20 cellular contexts compared by ENCODE assay signal in genomic region chrX:135438734-135439043, GRCh38. TPM values are rescaled to one million over a fixed set of nuclear protein-coding genes. Genes with fewer than 3 reads are reported as not detected.
DNase-seq lines count a peak whose midpoint lies in the region; ATAC-seq, FAIRE-seq and TF ChIP-seq lines count a peak whose summit lies in the region.
"Had no signal": no experiment of that assay in that cellular context is flagged by ENCODE, and none has a peak within 500 bp of the region (broad histone marks: within the 10 kb centered on the region; RNA-seq: fewer than 3 reads in every experiment).

No MANE protein-coding gene starts in this region.

- TF ChIP-seq POLR2A in H1 (IDR thresholded peaks at IDR 0.05; ENCODE audit: control extremely low read depth in 1 of 2, low read depth in 2 of 2, low read length in 2 of 2) (no peak), spleen (IDR thresholded peaks at IDR 0.05) (no peak)

- H3K27ac Mint-ChIP-seq in H9 = no peak overlapping the region
- no peak overlapping the region for H3K27ac Mint-ChIP-seq in activated T-helper 17 cell treated with anti-CD3 and anti-CD28 coated beads, Interleukin-2, amount 50 U/mL, for 72 hours
- H3K27ac Mint-ChIP-seq: CD4-positive, alpha-beta T cell; CD8-positive, alpha-beta T cell had no signal

- H2BK120ac ChIP-seq in H9 (ENCODE audit: low read depth, low read length, poor library complexity, severe bottlenecking) (no peak overlapping the region), H1 (replicated peaks; ENCODE audit: low read depth, low read length) (no peak overlapping the region)

- H2BK5ac ChIP-seq in H9 (ENCODE audit: insufficient read length, low read length) (no peak overlapping the region), H1 (ENCODE audit: low read depth, low read length) (no peak overlapping the region)

- H3K14ac ChIP-seq in H9 (ENCODE audit: insufficient read depth, low read length) (no peak overlapping the region), H1 (ENCODE audit: insufficient read length) (no peak overlapping the region)

- H4K5ac ChIP-seq in H9 (ENCODE audit: insufficient read length, low read depth, low read length) = no peak overlapping the region
- no peak overlapping the region for H4K5ac ChIP-seq in H1 (ENCODE audit: insufficient read length, low read depth, low read length)

- peaks cover 0 to 15% (median 7%) of the 10 kb centered on the region in 3 experiments for H3K36me3 Mint-ChIP-seq in H9 (ENCODE audit: insufficient read depth in 1 of 3, low read depth in 3 of 3)
- H3K36me3 Mint-ChIP-seq in activated T-helper 17 cell treated with anti-CD3 and anti-CD28 coated beads, Interleukin-2, amount 50 U/mL, for 72 hours (ENCODE audit: low read depth) = no peaks in the 10 kb centered on the region
- H3K36me3 Mint-ChIP-seq: CD8-positive, alpha-beta T cell had no signal

- H2AFZ ChIP-seq in H9 (ENCODE audit: low read length) = no peak overlapping the region
- H2AFZ ChIP-seq in H1 (ENCODE audit: low read length) = no peak overlapping the region

- no peaks in the 10 kb centered on the region for H4K20me1 ChIP-seq in H9 (ENCODE audit: control insufficient read depth, insufficient read depth, insufficient read length)
- no peaks in the 10 kb centered on the region for H4K20me1 ChIP-seq in H1 (replicated peaks in 1 of 2; ENCODE audit: control insufficient read depth in 1 of 2, insufficient read depth in 2 of 2, low read length in 2 of 2)
- H4K20me1 ChIP-seq: BLaER1 had no signal

- intact Hi-C loops in spleen (cut with DNase I; ENCODE audit: low total_unique reads) = no loop called here

- H3K36me3 ChIP-seq in H1 (ENCODE audit: control insufficient read depth in 2 of 4, insufficient read depth in 4 of 4, low read length in 3 of 4) (no peaks in the 10 kb centered on the region), spleen (no peaks in the 10 kb centered on the region)
- H3K36me3 ChIP-seq: BE2C, BLaER1 had no signal

- H4K8ac ChIP-seq in H9 (replicated peaks; ENCODE audit: insufficient read length, low read depth, low read length) (no peak overlapping the region), H1 (ENCODE audit: extremely low read depth, insufficient read depth, low read length) (peak overlapping the region; percentile 51; the same call in 1 of the 2 replicates)

- H3K79me1 ChIP-seq in H9 (ENCODE audit: insufficient read depth, low read depth, low read length, poor library complexity, severe bottlenecking) (no peaks in the 10 kb centered on the region), H1 (ENCODE audit: low read depth, low read length) (no peaks in the 10 kb centered on the region)

- H2BK20ac ChIP-seq in H9 (ENCODE audit: low read depth, low read length, poor library complexity, severe bottlenecking) (no peak overlapping the region), H1 (ENCODE audit: low read length) (no peak overlapping the region)

- no peak overlapping the region for H3K4me3 ChIP-seq in H1 (ENCODE audit: extremely low read depth in 1 of 4, insufficient read depth in 2 of 4, low read depth in 3 of 4, low read length in 4 of 4)
- no peak overlapping the region for H3K4me3 ChIP-seq in spleen
- H3K4me3 ChIP-seq: BLaER1, GM12878 had no signal

- H2BK15ac ChIP-seq in H9 (ENCODE audit: low read depth, low read length) = no peak overlapping the region
- no peak overlapping the region for H2BK15ac ChIP-seq in H1 (ENCODE audit: low read length)

- no peak overlapping the region for H4K91ac ChIP-seq in H9 (ENCODE audit: insufficient read length, low read depth, low read length)
- H4K91ac ChIP-seq in H1 (replicated peaks; ENCODE audit: insufficient read length, low read length) = no peak overlapping the region

- H3K9me3 Mint-ChIP-seq in H9 = peaks cover 51 to 68% of the 10 kb centered on the region in 2 experiments
- no peaks in the 10 kb centered on the region for H3K9me3 Mint-ChIP-seq in activated T-helper 17 cell treated with anti-CD3 and anti-CD28 coated beads, Interleukin-2, amount 50 U/mL, for 72 hours
- H3K9me3 Mint-ChIP-seq: CD4-positive, alpha-beta T cell; CD8-positive, alpha-beta T cell had no signal

- H3K79me2 ChIP-seq in H9 (ENCODE audit: insufficient read depth, low read length) (no peaks in the 10 kb centered on the region), H1 (ENCODE audit: control insufficient read depth in 1 of 2, insufficient read depth in 2 of 2, low read length in 2 of 2) (no peaks in the 10 kb centered on the region)

- H3K27ac ChIP-seq in H9 (ENCODE audit: insufficient read length, low read depth, low read length) = no peak overlapping the region
- no peak overlapping the region for H3K27ac ChIP-seq in H1 (ENCODE audit: low read depth, low read length)
- no peak overlapping the region for H3K27ac ChIP-seq in spleen
- H3K27ac ChIP-seq: BLaER1 had no signal

- H2BK12ac ChIP-seq in H9 (ENCODE audit: insufficient read length, low read depth, low read length) (no peak overlapping the region), H1 (ENCODE audit: low read depth, low read length) (no peak overlapping the region)

- DNase-seq in H9 = no peak
- no peak for DNase-seq in H1 (ENCODE audit: low read depth in 1 of 2, low spot score in 2 of 2)
- peak; percentile 67 for DNase-seq in spleen
- DNase-seq in COR-L47 (lab: John Stamatoyannopoulos, UW) = no peak
- DNase-seq: ACHN; BE2C; C1 segment of cervical spinal cord; CD4-positive, alpha-beta T cell; CD8-positive, alpha-beta T cell; DND-41; EL had no signal

- H3K4me2 ChIP-seq in H9 (ENCODE audit: insufficient read depth, insufficient read length, low read length) (no peak overlapping the region), H1 (ENCODE audit: insufficient read depth in 1 of 2, low read depth in 2 of 2, low read length in 2 of 2) (no peak overlapping the region)
- H3K4me2 ChIP-seq: BLaER1 had no signal

- H3K9ac ChIP-seq in H9 (ENCODE audit: extremely low read depth, insufficient read length, low read length) (no peak overlapping the region), H1 (replicated peaks in 1 of 4; ENCODE audit: extremely low read depth in 1 of 4, low read depth in 3 of 4, low read length in 3 of 4) (no peak overlapping the region)
- H3K9ac ChIP-seq: BLaER1 had no signal

- H3K27me3 Mint-ChIP-seq in H9 (ENCODE audit: low read depth) = peaks cover 5% of the 10 kb centered on the region
- no peaks in the 10 kb centered on the region for H3K27me3 Mint-ChIP-seq in activated T-helper 17 cell treated with anti-CD3 and anti-CD28 coated beads, Interleukin-2, amount 50 U/mL, for 72 hours
- H3K27me3 Mint-ChIP-seq: CD4-positive, alpha-beta T cell had no signal

- H3K27me3 ChIP-seq in H9 (ENCODE audit: insufficient read depth, low read length) (no peaks in the 10 kb centered on the region), H1 (replicated peaks in 1 of 4; ENCODE audit: control insufficient read depth in 3 of 4, extremely low read depth in 1 of 4, insufficient read depth in 3 of 4, low read length in 3 of 4) (no peaks in the 10 kb centered on the region), spleen (replicated peaks in 1 of 7) (peaks cover 0 to 3% (median 0%) of the 10 kb centered on the region in 7 donors)
- H3K27me3 ChIP-seq: BE2C had no signal

- no peaks in the 10 kb centered on the region for H3K4me1 Mint-ChIP-seq in H9
- no peaks in the 10 kb centered on the region for H3K4me1 Mint-ChIP-seq in activated T-helper 17 cell treated with anti-CD3 and anti-CD28 coated beads, Interleukin-2, amount 50 U/mL, for 72 hours

- TF ChIP-seq EP300 in H1 (IDR thresholded peaks at IDR 0.05; ENCODE audit: borderline replicate concordance in 1 of 2, low read depth in 2 of 2, low read length in 2 of 2) = no peak

- H2AK5ac ChIP-seq in H9 (ENCODE audit: insufficient read length, low read length) (no peak overlapping the region), H1 (ENCODE audit: low read depth, low read length) (no peak overlapping the region)

- no CpG with 5 or more reads among the region's 7 CpGs for WGBS in H9 (ENCODE audit: extremely low coverage, insufficient read length, low lambda C conversion rate)
- WGBS in H1 (ENCODE audit: extremely low coverage in 1 of 2, insufficient coverage in 1 of 2, insufficient read length in 1 of 2, insufficient replicate concordance in 2 of 2, low coverage in 1 of 2, low lambda C conversion rate in 2 of 2, missing lambda C conversion rate in 1 of 2), 2 experiments = 67% methylated on average over 1 of the region's 7 CpGs; no CpG with 5 or more reads in 1 of the 2 experiments
- WGBS in spleen, 5 donors = 65 to 90% (median 75%) methylated on average over 3 to 7 of the region's 7 CpGs

- H3K23ac ChIP-seq in H9 (ENCODE audit: insufficient read length, low read depth, low read length) (no peak overlapping the region), H1 (ENCODE audit: insufficient read length) (no peak overlapping the region)

- FAIRE-seq in H1 (lab: Jason Lieb, UNC) = no peak
- FAIRE-seq: A204.1, GM12878, GM12892, GM18507, GM19239 had no signal

- no peak overlapping the region for H3K4me3 Mint-ChIP-seq in H9
- no peak overlapping the region for H3K4me3 Mint-ChIP-seq in activated T-helper 17 cell treated with anti-CD3 and anti-CD28 coated beads, Interleukin-2, amount 50 U/mL, for 72 hours
- H3K4me3 Mint-ChIP-seq: CD4-positive, alpha-beta T cell; CD8-positive, alpha-beta T cell had no signal

- CTCF ChIA-PET in H1 (lab: Charles Lee; ENCODE audit: partially characterized antibody) = interaction anchor here (1.1 to 3.5 kb wide), 6 partner anchors 9 to 36 kb away, joined by 3 to 11 read pairs (median 8); no protein-coding TSS in a partner anchor

- TF ChIP-seq RAD21 in H1 (IDR thresholded peaks at IDR 0.05 in 1 of 2, conservative IDR thresholded peaks at IDR 0.05 in 1 of 2; ENCODE audit: low read depth in 2 of 2, low read length in 2 of 2) = no peak

- H3T11ph ChIP-seq in H9 (ENCODE audit: low read length) = no peak overlapping the region

- no peak overlapping the region for H3K56ac ChIP-seq in H9 (ENCODE audit: insufficient read length, low read depth, low read length)
- H3K56ac ChIP-seq in H1 (replicated peaks; ENCODE audit: insufficient read length, low read depth, low read length) = no peak overlapping the region

- POLR2A ChIA-PET in H1 (lab: Charles Lee; ENCODE audit: partially characterized antibody) = no interaction called here

- H3K9me3 ChIP-seq in H9 (ENCODE audit: control insufficient read depth, low read depth, low read length) (no peaks in the 10 kb centered on the region), H1 (ENCODE audit: insufficient read depth in 2 of 2, low read depth in 1 of 2, low read length in 1 of 2) (peaks cover 0 to 12% of the 10 kb centered on the region in 2 experiments; a peak in 1 of 4 replicates), spleen (no peaks in the 10 kb centered on the region)
- H3K9me3 ChIP-seq: BE2C had no signal

- no peaks in the 10 kb centered on the region for H3K4me1 ChIP-seq in H9 (ENCODE audit: insufficient read depth, low read length)
- H3K4me1 ChIP-seq in H1 (replicated peaks in 1 of 4; ENCODE audit: control insufficient read depth in 3 of 4, insufficient read depth in 4 of 4, low read length in 3 of 4) = no peaks in the 10 kb centered on the region
- no peaks in the 10 kb centered on the region for H3K4me1 ChIP-seq in spleen
- H3K4me1 ChIP-seq: BE2C, BLaER1 had no signal

- TF ChIP-seq CTCF in H9 (conservative IDR thresholded peaks at IDR 0.05) (0 out of 3 replicates have a peak, but pooled peaks have one; percentile 2), H1 (IDR thresholded peaks at IDR 0.05; ENCODE audit: control extremely low read depth in 1 of 3, insufficient read depth in 1 of 3, low read depth in 1 of 3, low read length in 3 of 3) (no peak), spleen (IDR thresholded peaks at IDR 0.05 in 8 of 11, conservative IDR thresholded peaks at IDR 0.05 in 3 of 11) (no peak)

- H3K18ac ChIP-seq in H9 (ENCODE audit: insufficient read length, low read depth, low read length) = no peak overlapping the region
- H3K18ac ChIP-seq in H1 (ENCODE audit: extremely low read depth, low read length) = no peak overlapping the region

- H3K23me2 ChIP-seq in H9 (ENCODE audit: insufficient read length, low read depth, low read length, poor library complexity, severe bottlenecking) = no peaks in the 10 kb centered on the region
- no peaks in the 10 kb centered on the region for H3K23me2 ChIP-seq in H1 (ENCODE audit: low read depth, low read length)

- ATAC-seq in GM18519 (IDR thresholded peaks at IDR 0.05; ENCODE audit: low FRiP score, unreplicated experiment) = no peak
- ATAC-seq in activated T-helper 17 cell treated with anti-CD3 and anti-CD28 coated beads, Interleukin-2, amount 50 U/mL, for 72 hours (replicated peaks) = no peak
- ATAC-seq: CD8-positive, alpha-beta T cell had no signal

- H3K4ac ChIP-seq in H9 (ENCODE audit: low read depth, low read length) = no peak overlapping the region
- H3K4ac ChIP-seq in H1 (replicated peaks; ENCODE audit: insufficient read length, low read depth, low read length) = no peak overlapping the region

RNA-seq across cellular contexts. Expression of gene SMIM10L2A, which starts 16.9 kb away (rescaled TPM):
- 18.1 and 18.3 TPM in 2 replicates for total RNA-seq in H9 (2021)
- 5.0 TPM in 2 replicates for total RNA-seq in H1 (2021; fragmentation: NEBNext Ultra II Directional; extraction: Animal tissue kit (Norgen Biotek cat#: 25700))
- polyA plus RNA-seq in H1 (2011; rRNA removed) = 7.5 and 10.7 TPM in 2 replicates
- 10.1 TPM for polyA plus RNA-seq in H1 (2011; cell fraction: cytosol; rRNA removed)
- polyA plus RNA-seq in H1 (2011; cell fraction: nucleus; rRNA removed) = 24.5 TPM
- polyA plus RNA-seq in H1 (2012, experiment 1 of 2) = 5.3 to 9.3 TPM (median 7.0 TPM) in 4 replicates
- 4.5 TPM for polyA plus RNA-seq in H1 (2012, experiment 2 of 2)
- 2.0 TPM for polyA plus RNA-seq in H1 (2013, experiment 1 of 2)
- 1.5 TPM for polyA plus RNA-seq in H1 (2013, experiment 2 of 2)
- polyA minus RNA-seq in H1 (2011; rRNA and poly(A)+ RNA removed) = 5.7 and 8.3 TPM in 2 replicates
- polyA minus RNA-seq in H1 (2011; cell fraction: cytosol; rRNA and poly(A)+ RNA removed) = 5.4 TPM
- 11.0 TPM for polyA minus RNA-seq in H1 (2011; cell fraction: nucleus; rRNA and poly(A)+ RNA removed)
- 1 to 10 TPM; 1.7 to 7.7 (median 4.7) TPM for total RNA-seq in spleen
- polyA plus RNA-seq in spleen = 1 to 10 TPM in 1 of 3 donors, under 1 TPM in 2; 0.50 to 2.5 (median 0.52) TPM
- under 1 TPM; 0.06 to 0.82 TPM for total RNA-seq in activated T-helper 17 cell treated with anti-CD3 and anti-CD28 coated beads, Interleukin-2, amount 50 U/mL, for 72 hours
- total RNA-seq: G401 had no signal
